Comparison of ENCODE assay signal across 34 cellular contexts in genomic region chr15:31136612-31137328, GRCh38. TPM values are rescaled to one million over a fixed set of nuclear protein-coding genes. Genes with fewer than 3 reads are reported as not detected.
"Had no signal": no experiment of that assay in that cellular context is flagged by ENCODE, and none has a peak within 500 bp of the region (broad histone marks: within the 10 kb centered on the region; RNA-seq: fewer than 3 reads in every experiment).

No MANE protein-coding gene starts in this region.

- ATAC-seq: esophagus mucosa; foreskin keratinocyte; gastroesophageal sphincter; heart left ventricle; left colon; left ventricle myocardium superior; mucosa of descending colon; natural killer cell treated with Interleukin-12 subunit alpha and Interleukin-12 subunit beta and Interleukin-15 and Interleukin-18, amount 100 ng/mL, for 72 hours; stimulated activated memory B cell treated with anti-CD40 and anti-IgM and Interleukin-4, amounts not matched to agents 10 μg/mL and 1 μg/mL and 100 μg/mL, for 72 hours; upper lobe of right lung had no signal

- H3K9me3 Mint-ChIP-seq: central memory CD8-positive, alpha-beta T cell; natural killer cell treated with Interleukin-12 subunit alpha and Interleukin-12 subunit beta and Interleukin-15 and Interleukin-18, amount 100 ng/mL, for 72 hours; stimulated activated naive CD8-positive, alpha-beta T cell treated with anti-CD3 and anti-CD28 coated beads, Interleukin-15, Interleukin-2, amounts not matched to agents 100 ng/mL and 50 ng/mL, for 24 hours had no signal

- H3K4me1 ChIP-seq: colonic mucosa, foreskin keratinocyte, gastroesophageal sphincter, heart left ventricle, parathyroid adenoma, spleen, transverse colon, upper lobe of right lung, uterus had no signal

- H3K36me3 ChIP-seq: colonic mucosa, gastroesophageal sphincter, heart left ventricle, spleen, thoracic aorta, transverse colon, upper lobe of right lung, uterus had no signal

- H3K9me3 ChIP-seq: colonic mucosa, mucosa of descending colon, spleen, thoracic aorta, transverse colon, upper lobe of right lung, uterus had no signal

- H3K27ac Mint-ChIP-seq: dendritic cell treated with granulocyte-macrophage colony-stimulating factor and Interleukin-4, amounts not matched to agents 40 ng/mL and 50 ng/mL, for 4 days; endodermal cell; mesothelial cell of epicardium; natural killer cell treated with Interleukin-12 subunit alpha and Interleukin-12 subunit beta and Interleukin-15 and Interleukin-18, amount 100 ng/mL, for 72 hours; progenitor cell of endocrine pancreas; stimulated activated memory B cell treated with anti-CD40 and anti-IgM and Interleukin-4, amounts not matched to agents 10 μg/mL and 1 μg/mL and 100 μg/mL, for 72 hours; stimulated activated naive CD8-positive, alpha-beta T cell treated with anti-CD3 and anti-CD28 coated beads, Interleukin-15, Interleukin-2, amounts not matched to agents 100 ng/mL and 50 ng/mL, for 24 hours had no signal

- H3K27me3 ChIP-seq: colonic mucosa, heart left ventricle, spleen, transverse colon, upper lobe of right lung, uterus had no signal

- FAIRE-seq: islet of Langerhans had no signal

- H3K9ac ChIP-seq: parathyroid adenoma had no signal

- H3K36me3 Mint-ChIP-seq: mesothelial cell of epicardium; naive B cell; natural killer cell treated with Interleukin-12 subunit alpha and Interleukin-12 subunit beta and Interleukin-15 and Interleukin-18, amount 100 ng/mL, for 72 hours; stimulated activated memory B cell treated with anti-CD40 and anti-IgM and Interleukin-4, amounts not matched to agents 10 μg/mL and 1 μg/mL and 100 μg/mL, for 72 hours had no signal

- DNase-seq: colonic mucosa; effector CD8-positive, alpha-beta T cell; foreskin keratinocyte; heart left ventricle; hippocampal formation; kidney glomerular epithelial cell; left colon; left ventricle myocardium superior; mesenchymal stem cell; mucosa of descending colon; naive B cell; spleen; stimulated activated CD4-positive, alpha-beta T cell treated with anti-CD3 and anti-CD28 coated beads, Interleukin-4, amount 100 ng/mL, for 4 hours; transverse colon; upper lobe of right lung; uterus had no signal

- H3K4me3 Mint-ChIP-seq: central memory CD8-positive, alpha-beta T cell; dendritic cell treated with granulocyte-macrophage colony-stimulating factor and Interleukin-4, amounts not matched to agents 40 ng/mL and 50 ng/mL, for 4 days; endodermal cell; mesothelial cell of epicardium; natural killer cell treated with Interleukin-12 subunit alpha and Interleukin-12 subunit beta and Interleukin-15 and Interleukin-18, amount 100 ng/mL, for 72 hours; stimulated activated memory B cell treated with anti-CD40 and anti-IgM and Interleukin-4, amounts not matched to agents 10 μg/mL and 1 μg/mL and 100 μg/mL, for 72 hours; stimulated activated naive CD8-positive, alpha-beta T cell treated with anti-CD3 and anti-CD28 coated beads, Interleukin-15, Interleukin-2, amounts not matched to agents 100 ng/mL and 50 ng/mL, for 24 hours had no signal

- H3K27ac ChIP-seq: colonic mucosa, epithelial cell of prostate, foreskin keratinocyte, gastroesophageal sphincter, heart left ventricle, parathyroid adenoma, skin epidermis, spleen, thoracic aorta, transverse colon, upper lobe of right lung, uterus had no signal

- H3K27me3 Mint-ChIP-seq: dendritic cell treated with granulocyte-macrophage colony-stimulating factor and Interleukin-4, amounts not matched to agents 40 ng/mL and 50 ng/mL, for 4 days; progenitor cell of endocrine pancreas; stimulated activated memory B cell treated with anti-CD40 and anti-IgM and Interleukin-4, amounts not matched to agents 10 μg/mL and 1 μg/mL and 100 μg/mL, for 72 hours; stimulated activated naive CD8-positive, alpha-beta T cell treated with anti-CD3 and anti-CD28 coated beads, Interleukin-15, Interleukin-2, amounts not matched to agents 100 ng/mL and 50 ng/mL, for 24 hours had no signal

- H2AFZ ChIP-seq: parathyroid adenoma had no signal

- H3K4me1 Mint-ChIP-seq: endodermal cell; mesothelial cell of epicardium; stimulated activated memory B cell treated with anti-CD40 and anti-IgM and Interleukin-4, amounts not matched to agents 10 μg/mL and 1 μg/mL and 100 μg/mL, for 72 hours had no signal

- H3K4me3 ChIP-seq: colonic mucosa, gastroesophageal sphincter, heart left ventricle, lung, mucosa of descending colon, skin epidermis, spleen, thoracic aorta, transverse colon, upper lobe of right lung, uterus had no signal

- H3K79me2 ChIP-seq: parathyroid adenoma had no signal

RNA-seq across cellular contexts. Expression of gene TRPM1, which starts 35.2 kb away (rescaled TPM):
- total RNA-seq: chondrocyte; colonic mucosa; endodermal cell; esophagus mucosa; fibroblast of lung; foreskin keratinocyte; gastroesophageal sphincter; heart left ventricle; left colon; left ventricle myocardium superior; lung; mesothelial cell of epicardium; mucosa of descending colon; natural killer cell treated with Interleukin-12 subunit alpha and Interleukin-12 subunit beta and Interleukin-15 and Interleukin-18, amount 100 ng/mL, for 72 hours; progenitor cell of endocrine pancreas; spleen; thoracic aorta; transverse colon; upper lobe of right lung; uterus had no signal
- polyA plus RNA-seq: fibroblast of lung had no signal
